21 cellular contexts compared by ENCODE assay signal in the genomic region with DNA sequence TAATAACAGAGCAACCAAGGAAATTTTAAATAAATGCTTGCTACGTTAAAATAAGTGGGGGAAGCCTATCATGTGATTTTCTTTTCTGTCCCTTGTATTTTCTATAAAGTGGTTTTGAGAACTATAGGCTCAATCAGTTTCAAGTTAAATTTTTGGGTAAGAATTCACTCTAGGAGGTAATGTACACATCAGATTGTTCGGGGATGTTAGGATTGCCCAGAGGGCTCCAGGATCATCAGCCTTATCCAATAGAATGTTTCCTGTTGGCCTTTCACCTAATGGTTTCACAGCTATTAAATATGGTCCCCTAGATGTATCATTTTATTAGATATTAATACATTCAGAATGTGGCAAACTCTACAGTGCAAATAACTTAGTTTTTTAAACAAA.
"Had no signal": no experiment of that assay in that cellular context is flagged by ENCODE, and none has a peak within 500 bp of the region (broad histone marks: within the 10 kb centered on the region; RNA-seq: fewer than 3 reads in every experiment).

No MANE protein-coding gene starts in this region.

- H3K9me3 Mint-ChIP-seq: memory B cell; naive B cell; natural killer cell treated with Interleukin-12 subunit alpha and Interleukin-12 subunit beta and Interleukin-15 and Interleukin-18, amount 100 ng/mL, for 72 hours; neural progenitor cell; stimulated activated memory B cell treated with anti-CD40 and anti-IgM and Interleukin-4, amounts not matched to agents 10 μg/mL and 1 μg/mL and 100 μg/mL, for 72 hours; stimulated activated naive CD8-positive, alpha-beta T cell treated with anti-CD3 and anti-CD28 coated beads, Interleukin-15, Interleukin-2, amounts not matched to agents 100 ng/mL and 50 ng/mL, for 24 hours had no signal

- H3K4me1 Mint-ChIP-seq: stimulated activated memory B cell treated with anti-CD40 and anti-IgM and Interleukin-4, amounts not matched to agents 10 μg/mL and 1 μg/mL and 100 μg/mL, for 72 hours had no signal

- H3K4me1 ChIP-seq: foreskin keratinocyte had no signal

- FAIRE-seq: colon, kidney, urothelium cell line had no signal

- DNase-seq: dorsolateral prefrontal cortex; effector CD4-positive, alpha-beta T cell; foreskin keratinocyte; heart left ventricle; kidney; naive B cell; stimulated activated CD4-positive, alpha-beta T cell treated with anti-CD3 and anti-CD28 coated beads, Interleukin-4, amount 100 ng/mL, for 4 hours; thyroid gland; upper lobe of left lung had no signal

- H3K4me3 Mint-ChIP-seq: memory B cell; naive B cell; natural killer cell treated with Interleukin-12 subunit alpha and Interleukin-12 subunit beta and Interleukin-15 and Interleukin-18, amount 100 ng/mL, for 72 hours; neural progenitor cell; stimulated activated memory B cell treated with anti-CD40 and anti-IgM and Interleukin-4, amounts not matched to agents 10 μg/mL and 1 μg/mL and 100 μg/mL, for 72 hours; stimulated activated naive CD8-positive, alpha-beta T cell treated with anti-CD3 and anti-CD28 coated beads, Interleukin-15, Interleukin-2, amounts not matched to agents 100 ng/mL and 50 ng/mL, for 24 hours had no signal

- H3K9me3 ChIP-seq: gastroesophageal sphincter, heart left ventricle, prostate gland, right atrium auricular region, thyroid gland, upper lobe of left lung had no signal

- H3K36me3 ChIP-seq: gastroesophageal sphincter, heart left ventricle, neural progenitor cell, prostate gland, right atrium auricular region, thyroid gland, upper lobe of left lung had no signal

- H3K27ac Mint-ChIP-seq: memory B cell; natural killer cell treated with Interleukin-12 subunit alpha and Interleukin-12 subunit beta and Interleukin-15 and Interleukin-18, amount 100 ng/mL, for 72 hours; neural progenitor cell; stimulated activated memory B cell treated with anti-CD40 and anti-IgM and Interleukin-4, amounts not matched to agents 10 μg/mL and 1 μg/mL and 100 μg/mL, for 72 hours; stimulated activated naive CD8-positive, alpha-beta T cell treated with anti-CD3 and anti-CD28 coated beads, Interleukin-15, Interleukin-2, amounts not matched to agents 100 ng/mL and 50 ng/mL, for 24 hours had no signal

- H3K27me3 ChIP-seq: gastroesophageal sphincter, hepatocyte, neural progenitor cell, right atrium auricular region, thyroid gland, upper lobe of left lung had no signal

- H3K27ac ChIP-seq: dorsolateral prefrontal cortex, foreskin keratinocyte, hepatocyte, neural progenitor cell, right atrium auricular region, thyroid gland, upper lobe of left lung had no signal

- H3K4me3 ChIP-seq: dorsolateral prefrontal cortex, gastroesophageal sphincter, heart left ventricle, hepatocyte, lung, neural progenitor cell, prostate gland, right atrium auricular region, thyroid gland, upper lobe of left lung had no signal

- H3K36me3 Mint-ChIP-seq: memory B cell; natural killer cell treated with Interleukin-12 subunit alpha and Interleukin-12 subunit beta and Interleukin-15 and Interleukin-18, amount 100 ng/mL, for 72 hours; neural progenitor cell; stimulated activated memory B cell treated with anti-CD40 and anti-IgM and Interleukin-4, amounts not matched to agents 10 μg/mL and 1 μg/mL and 100 μg/mL, for 72 hours had no signal
